Comparison of ENCODE assay signal across 8 cellular contexts in the genomic region with DNA sequence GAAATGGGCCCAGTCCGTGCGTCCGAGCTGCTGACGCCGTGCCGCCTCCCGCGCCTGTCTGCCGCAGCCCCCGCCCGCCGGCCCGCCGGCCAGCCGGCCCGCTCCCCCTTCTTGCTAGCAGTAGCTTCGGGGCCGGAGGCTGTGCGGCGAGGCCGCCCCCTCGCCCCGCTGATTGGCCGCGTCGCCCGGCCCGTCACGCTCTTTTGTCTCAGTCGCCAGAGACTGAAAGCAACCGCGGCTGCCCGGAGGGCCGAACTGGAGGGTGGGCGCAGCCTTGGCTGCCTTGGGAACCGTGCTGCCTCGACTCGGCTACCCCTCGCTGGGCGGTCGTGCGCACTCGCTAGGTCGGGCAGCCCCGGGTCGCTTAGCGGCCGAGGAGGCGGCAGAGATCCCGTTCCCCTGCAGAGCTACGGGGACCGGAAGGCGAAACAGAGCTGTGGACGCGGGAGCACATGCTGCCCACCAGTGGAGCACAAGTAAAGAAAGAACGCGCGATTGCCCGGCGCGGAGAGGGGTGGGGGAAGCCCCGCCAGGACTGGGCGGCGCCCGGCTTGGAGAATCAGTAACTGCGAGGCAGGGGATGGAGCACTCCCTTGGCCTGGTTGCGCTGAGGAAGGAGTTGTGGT. TPM values are rescaled to one million over a fixed set of nuclear protein-coding genes. Genes with fewer than 3 reads are reported as not detected.
A peak's percentile ranks its signal among the peaks of the same experiment; 100 is the strongest.
DNase-seq lines count a peak whose midpoint lies in the region; ATAC-seq, FAIRE-seq and TF ChIP-seq lines count a peak whose summit lies in the region.

A gene (plus strand): TSS at position 198 of the 626 bp plus-strand sequence. CDS start 1,589 bp downstream, outside the sequence.

- H3K23me2 ChIP-seq in H1 (ENCODE audit: low read depth, low read length): peaks cover 2% of the 10 kb centered on the region; the same call in 1 of the 2 replicates

- H3K14ac ChIP-seq in H1 (ENCODE audit: insufficient read length): no peak within 1 kb of the TSS

- H3K4me2 ChIP-seq in H1 (ENCODE audit: insufficient read depth in 1 of 2, low read depth in 2 of 2, low read length in 2 of 2): peak within 1 kb of the TSS; percentile 80 to 94

- H3K27ac ChIP-seq in H1 (ENCODE audit: low read depth, low read length) (no peak within 1 kb of the TSS), stomach (peak within 1 kb of the TSS; percentile 48 to 82 (median 58))

- peak within 1 kb of the TSS; percentile 77 for H3K4me3 Mint-ChIP-seq in activated CD4-positive, alpha-beta memory T cell treated with anti-CD3 and anti-CD28 coated beads, Interleukin-2, amount 10 ng/mL, durations not matched to agents 7 days and 5 days

- H3K79me2 ChIP-seq in H1 (ENCODE audit: control insufficient read depth in 1 of 2, insufficient read depth in 2 of 2, low read length in 2 of 2): no peaks in the 10 kb centered on the region

- peak within 1 kb of the TSS; percentile 54 for H4K91ac ChIP-seq in H1 (replicated peaks; ENCODE audit: insufficient read length, low read length)

- intact Hi-C loops in stomach (cut with DNase I; ENCODE audit: low total_unique reads): no loop called here

- no peaks in the 10 kb centered on the region for H3K79me1 ChIP-seq in H1 (ENCODE audit: low read depth, low read length)

- TF ChIP-seq EP300 in H1 (IDR thresholded peaks at IDR 0.05; ENCODE audit: borderline replicate concordance in 1 of 2, low read depth in 2 of 2, low read length in 2 of 2) (no peak), stomach (IDR thresholded peaks at IDR 0.05) (no peak)

- no peak within 1 kb of the TSS; the same call in none of the 2 replicates for H3K18ac ChIP-seq in H1 (ENCODE audit: extremely low read depth, low read length)

- CTCF ChIA-PET in activated CD4-positive, alpha-beta memory T cell treated with anti-CD3 and anti-CD28 coated beads, Interleukin-2, amount 10 ng/mL, durations not matched to agents 7 days and 5 days (lab: Charles Lee): interaction anchor here (0.8 to 2.3 kb wide), 7 partner anchors 9 to 267 kb away, joined by 3 to 26 read pairs (median 5); a partner anchor contains a TSS
- CTCF ChIA-PET in H1 (lab: Charles Lee; ENCODE audit: partially characterized antibody): interaction anchor here (0.8 to 3.2 kb wide), 8 partner anchors 8 to 267 kb away, joined by 3 to 13 read pairs (median 4); no protein-coding TSS in a partner anchor

- no peaks in the 10 kb centered on the region for H3K9me3 Mint-ChIP-seq in activated CD4-positive, alpha-beta memory T cell treated with anti-CD3 and anti-CD28 coated beads, Interleukin-2, amount 10 ng/mL, durations not matched to agents 7 days and 5 days

- peak within 1 kb of the TSS; percentile 77 for H3K27ac Mint-ChIP-seq in activated CD4-positive, alpha-beta memory T cell treated with anti-CD3 and anti-CD28 coated beads, Interleukin-2, amount 10 ng/mL, durations not matched to agents 7 days and 5 days

- H3K27me3 ChIP-seq in H1 (replicated peaks in 1 of 4; ENCODE audit: control insufficient read depth in 3 of 4, extremely low read depth in 1 of 4, insufficient read depth in 3 of 4, low read length in 3 of 4): no peaks in the 10 kb centered on the region
- peaks cover 0 to 22% (median 0%) of the 10 kb centered on the region in 3 donors for H3K27me3 ChIP-seq in stomach

- no peak within 1 kb of the TSS for H2AK5ac ChIP-seq in H1 (ENCODE audit: low read depth, low read length)

- H2AFZ ChIP-seq in H1 (ENCODE audit: low read length): peak within 1 kb of the TSS; percentile 97

- TF ChIP-seq CTCF in H1 (IDR thresholded peaks at IDR 0.05; ENCODE audit: control extremely low read depth in 1 of 3, insufficient read depth in 1 of 3, low read depth in 1 of 3, low read length in 3 of 3): no peak
- TF ChIP-seq CTCF in stomach (IDR thresholded peaks at IDR 0.05): no peak

- FAIRE-seq in H1 (lab: Jason Lieb, UNC): no peak

- H3K4me1 ChIP-seq in H1 (replicated peaks in 1 of 4; ENCODE audit: control insufficient read depth in 3 of 4, insufficient read depth in 4 of 4, low read length in 3 of 4) (peaks cover 0 to 9% (median 3%) of the 10 kb centered on the region in 4 experiments; a peak in 4 of 7 replicates), stomach (peaks cover 0 to 5% (median 2%) of the 10 kb centered on the region in 4 donors)

- no peak within 1 kb of the TSS for H3K4ac ChIP-seq in H1 (replicated peaks; ENCODE audit: insufficient read length, low read depth, low read length)

- 3% methylated on average over 21 of the region's 67 CpGs; no CpG with 5 or more reads in 1 of the 2 experiments for WGBS in H1 (ENCODE audit: extremely low coverage in 1 of 2, insufficient coverage in 1 of 2, insufficient read length in 1 of 2, insufficient replicate concordance in 2 of 2, low coverage in 1 of 2, low lambda C conversion rate in 2 of 2, missing lambda C conversion rate in 1 of 2), 2 experiments
- 0 to 33% (median 3%) methylated on average over 4 to 62 of the region's 67 CpGs for WGBS in stomach, 5 donors

- peaks cover 0 to 5% of the 10 kb centered on the region in 2 experiments for H4K20me1 ChIP-seq in H1 (replicated peaks in 1 of 2; ENCODE audit: control insufficient read depth in 1 of 2, insufficient read depth in 2 of 2, low read length in 2 of 2)

- no peak within 1 kb of the TSS for H2BK120ac ChIP-seq in H1 (replicated peaks; ENCODE audit: low read depth, low read length)

- H3K4me3 ChIP-seq in H1 (ENCODE audit: extremely low read depth in 1 of 4, insufficient read depth in 2 of 4, low read depth in 3 of 4, low read length in 4 of 4) (peak within 1 kb of the TSS; percentile 56 to 75 (median 58)), stomach (peak within 1 kb of the TSS; percentile 50 to 60 (median 58))

- POLR2A ChIA-PET in activated CD4-positive, alpha-beta memory T cell treated with anti-CD3 and anti-CD28 coated beads, Interleukin-2, amount 10 ng/mL, durations not matched to agents 7 days and 5 days (lab: Charles Lee): interaction anchor here (1.2 to 2.2 kb wide), 4 partner anchors 10 to 194 kb away, joined by 4 to 9 read pairs (median 8); a partner anchor contains a TSS
- POLR2A ChIA-PET in H1 (lab: Charles Lee; ENCODE audit: partially characterized antibody): interaction anchor here (0.7 to 1.9 kb wide), 6 partner anchors 10 to 268 kb away, joined by 3 to 10 read pairs (median 4); a partner anchor contains a TSS

- ATAC-seq in GM18868 (IDR thresholded peaks at IDR 0.05; ENCODE audit: unreplicated experiment) (peak; percentile 72), HG03045 (IDR thresholded peaks at IDR 0.05; ENCODE audit: unreplicated experiment) (peak; percentile 74)

- H2BK5ac ChIP-seq in H1 (ENCODE audit: low read depth, low read length): no peak within 1 kb of the TSS

- H4K5ac ChIP-seq in H1 (ENCODE audit: insufficient read length, low read depth, low read length): peak within 1 kb of the TSS; percentile 43

- H2BK12ac ChIP-seq in H1 (ENCODE audit: low read depth, low read length): no peak within 1 kb of the TSS

- H2BK15ac ChIP-seq in H1 (ENCODE audit: low read length): no peak within 1 kb of the TSS

- H3K56ac ChIP-seq in H1 (replicated peaks; ENCODE audit: insufficient read length, low read depth, low read length): peak within 1 kb of the TSS; percentile 57

- peaks cover 43% of the 10 kb centered on the region for H3K4me1 Mint-ChIP-seq in activated CD4-positive, alpha-beta memory T cell treated with anti-CD3 and anti-CD28 coated beads, Interleukin-2, amount 10 ng/mL, durations not matched to agents 7 days and 5 days

- no peaks in the 10 kb centered on the region for H3K36me3 ChIP-seq in H1 (ENCODE audit: control insufficient read depth in 2 of 4, insufficient read depth in 4 of 4, low read length in 3 of 4)
- no peaks in the 10 kb centered on the region for H3K36me3 ChIP-seq in stomach

- TF ChIP-seq RAD21 in H1 (IDR thresholded peaks at IDR 0.05 in 1 of 2, conservative IDR thresholded peaks at IDR 0.05 in 1 of 2; ENCODE audit: low read depth in 2 of 2, low read length in 2 of 2): no peak

- H3K27me3 Mint-ChIP-seq in activated CD4-positive, alpha-beta memory T cell treated with anti-CD3 and anti-CD28 coated beads, Interleukin-2, amount 10 ng/mL, durations not matched to agents 7 days and 5 days: peaks cover 3% of the 10 kb centered on the region

- TF ChIP-seq POLR2A in H1 (IDR thresholded peaks at IDR 0.05; ENCODE audit: control extremely low read depth in 1 of 2, low read depth in 2 of 2, low read length in 2 of 2) (peak; percentile 67 to 71), stomach (IDR thresholded peaks at IDR 0.05) (no peak)

- DNase-seq in AG08396 (ENCODE audit: low spot score) (peak; percentile 81), NCI-H2171 treated with DMSO at 0.1 percent for 48 hours (lab: John Stamatoyannopoulos, UW) (peak; percentile 43), H1 (ENCODE audit: low read depth in 1 of 2, low spot score in 2 of 2) (peak in 1 of 2 experiments; percentile 68), lung microvascular endothelial cell (ENCODE audit: low read depth in 2 of 2) (peak; percentile 72), stomach (peak; percentile 28)
- DNase-seq in activated CD4-positive, alpha-beta memory T cell treated with anti-CD3 and anti-CD28 coated beads, Interleukin-2, amount 10 ng/mL, durations not matched to agents 7 days and 5 days: peak; percentile 33

- no peak within 1 kb of the TSS for H3K23ac ChIP-seq in H1 (ENCODE audit: insufficient read length)

- no peak within 1 kb of the TSS for H2BK20ac ChIP-seq in H1 (ENCODE audit: low read length)

- H4K8ac ChIP-seq in H1 (ENCODE audit: extremely low read depth, insufficient read depth, low read length): peak within 1 kb of the TSS; percentile 71

- H3K36me3 Mint-ChIP-seq in activated CD4-positive, alpha-beta memory T cell treated with anti-CD3 and anti-CD28 coated beads, Interleukin-2, amount 10 ng/mL, durations not matched to agents 7 days and 5 days (ENCODE audit: low read depth): no peaks in the 10 kb centered on the region

- H3K9me3 ChIP-seq in H1 (ENCODE audit: insufficient read depth in 2 of 2, low read depth in 1 of 2, low read length in 1 of 2) (no peaks in the 10 kb centered on the region), stomach (no peaks in the 10 kb centered on the region)

- H3K9ac ChIP-seq in H1 (replicated peaks in 1 of 4; ENCODE audit: extremely low read depth in 1 of 4, low read depth in 3 of 4, low read length in 3 of 4): peak within 1 kb of the TSS; percentile 51 to 71 (median 61)

RNA-seq across cellular contexts. Expression of the gene that starts here (rescaled TPM):
- total RNA-seq in activated CD4-positive, alpha-beta memory T cell treated with anti-CD3 and anti-CD28 coated beads, Interleukin-2, amount 10 ng/mL, durations not matched to agents 7 days and 5 days: 1 to 10 TPM; 1.6 to 2.8 TPM
- 2.6 and 3.7 TPM in 2 replicates for total RNA-seq in H1 (2021; fragmentation: NEBNext Ultra II Directional; extraction: Animal tissue kit (Norgen Biotek cat#: 25700))
- polyA plus RNA-seq in H1 (2011; rRNA removed) (4.1 and 8.8 TPM in 2 replicates), stomach (1 to 10 TPM in 1 of 3 donors, under 1 TPM in 2; 0.50 to 1.3 (median 0.61) TPM)
- polyA plus RNA-seq in H1 (2011; cell fraction: cytosol; rRNA removed): 2.9 TPM
- polyA plus RNA-seq in H1 (2011; cell fraction: nucleus; rRNA removed): 5.9 TPM
- 2.3 to 3.7 TPM (median 2.8 TPM) in 4 replicates for polyA plus RNA-seq in H1 (2012, experiment 1 of 2)
- 0.67 TPM for polyA plus RNA-seq in H1 (2012, experiment 2 of 2)
- polyA plus RNA-seq in H1 (2013, experiment 1 of 2): 2.5 TPM
- polyA plus RNA-seq in H1 (2013, experiment 2 of 2): 2.3 TPM
- polyA minus RNA-seq in H1 (2011; rRNA and poly(A)+ RNA removed): 0.68 and 2.0 TPM in 2 replicates
- polyA minus RNA-seq in H1 (2011; cell fraction: cytosol; rRNA and poly(A)+ RNA removed): not detected
- polyA minus RNA-seq in H1 (2011; cell fraction: nucleus; rRNA and poly(A)+ RNA removed): 3.8 TPM
- total RNA-seq in lung microvascular endothelial cell (0.87 and 1.4 TPM in 2 replicates), stomach (1 to 10 TPM in 1 of 5 donors, under 1 TPM in 1, not detected in 3; 0.92 to 2.8 TPM)

Comparison
In these comparisons a context has a peak if more than half of its experiments do, and no peak if none do; other contexts are left out.
1. POLR2A ChIP-seq: peak in H1 (2 of 2); none in stomach (0 of 4).